8 cellular contexts compared by ENCODE assay signal in genomic region chr20:55415567-55416142, GRCh38.
A peak's percentile ranks its signal among the peaks of the same experiment; 100 is the strongest.
DNase-seq lines count a peak whose midpoint lies in the region; ATAC-seq and TF ChIP-seq lines count a peak whose summit lies in the region.

No MANE protein-coding gene starts in this region.

- no peak for ATAC-seq in activated T-cell treated with anti-CD3 and anti-CD28 coated beads, Interleukin-2, amount 50 U/mL, for 72 hours (replicated peaks in 1 of 2)
- ATAC-seq in activated CD4-positive, CD25-positive, alpha-beta regulatory T cell treated with anti-CD3 and anti-CD28 coated beads, Interleukin-2, amount 50 U/mL, for 24 hours: no peak
- no peak for ATAC-seq in HG02840 (IDR thresholded peaks at IDR 0.05; ENCODE audit: low FRiP score, unreplicated experiment)

- H3K27me3 ChIP-seq in NT2/D1 (ENCODE audit: insufficient read depth, insufficient read length): no peaks in the 10 kb centered on the region
- H3K27me3 ChIP-seq in testis: no peaks in the 10 kb centered on the region

- intact Hi-C loops in testis (cut with DNase I; ENCODE audit: low total_unique reads): no loop called here

- H3K9ac ChIP-seq in NT2/D1 (ENCODE audit: insufficient read length, low read depth): no peak overlapping the region

- no peaks in the 10 kb centered on the region for H3K27me3 Mint-ChIP-seq in activated T-cell treated with anti-CD3 and anti-CD28 coated beads, Interleukin-2, amount 50 U/mL, for 72 hours (ENCODE audit: low read depth)

- TF ChIP-seq POLR2A in testis (IDR thresholded peaks at IDR 0.05): no peak

- TF ChIP-seq CTCF in fibroblast of villous mesenchyme (IDR thresholded peaks at IDR 0.05; ENCODE audit: insufficient read depth, low read depth, low read length): no peak
- peak in 2 of 3 experiments; percentile 36 to 37 for TF ChIP-seq CTCF in testis (IDR thresholded peaks at IDR 0.05)

- H3K4me1 ChIP-seq in NT2/D1 (ENCODE audit: insufficient read depth, insufficient read length): no peaks in the 10 kb centered on the region
- H3K4me1 ChIP-seq in testis: no peaks in the 10 kb centered on the region

- 48 to 52% methylated on average over 7 of the region's 7 CpGs for WGBS in testis, 2 donors

- no peak overlapping the region for H3K4me3 Mint-ChIP-seq in activated T-cell treated with anti-CD3 and anti-CD28 coated beads, Interleukin-2, amount 50 U/mL, for 72 hours

- H3K9me3 Mint-ChIP-seq in activated T-cell treated with anti-CD3 and anti-CD28 coated beads, Interleukin-2, amount 50 U/mL, for 72 hours: peaks cover 1 to 3% of the 10 kb centered on the region in 2 donors

- H3K36me3 Mint-ChIP-seq in activated T-cell treated with anti-CD3 and anti-CD28 coated beads, Interleukin-2, amount 50 U/mL, for 72 hours (ENCODE audit: insufficient read depth in 2 of 2): no peaks in the 10 kb centered on the region

- H3K9me3 ChIP-seq in NT2/D1 (ENCODE audit: insufficient read depth, low read length) (no peaks in the 10 kb centered on the region), testis (no peaks in the 10 kb centered on the region)

- H3K36me3 ChIP-seq in NT2/D1 (ENCODE audit: insufficient read depth, insufficient read length, low read length): no peaks in the 10 kb centered on the region
- no peaks in the 10 kb centered on the region for H3K36me3 ChIP-seq in testis (ENCODE audit: low read depth, missing control alignments)

- H3K4me3 ChIP-seq in NT2/D1 (ENCODE audit: insufficient read length, low read depth): no peak overlapping the region
- H3K4me3 ChIP-seq in fibroblast of villous mesenchyme (ENCODE audit: low read depth, low read length): no peak overlapping the region
- no peak overlapping the region for H3K4me3 ChIP-seq in testis

- H3K4me1 Mint-ChIP-seq in activated T-cell treated with anti-CD3 and anti-CD28 coated beads, Interleukin-2, amount 50 U/mL, for 72 hours (ENCODE audit: low read depth): no peaks in the 10 kb centered on the region

- H3K27ac Mint-ChIP-seq in activated T-cell treated with anti-CD3 and anti-CD28 coated beads, Interleukin-2, amount 50 U/mL, for 72 hours: no peak overlapping the region

- DNase-seq in NCI-H187 treated with DMSO at 0.1 percent for 48 hours (lab: John Stamatoyannopoulos, UW) (peak; percentile 18), NCI-H187 (lab: John Stamatoyannopoulos, UW) (no peak), NT2/D1 (ENCODE audit: low read depth, low spot score) (peak; percentile 25), fibroblast of villous mesenchyme (ENCODE audit: low read depth) (peak; percentile 3), testis (no peak)
- no peak for DNase-seq in activated T-cell treated with anti-CD3 and anti-CD28 coated beads, Interleukin-2, amount 50 U/mL, for 72 hours

- no peak overlapping the region for H3K27ac ChIP-seq in testis

Comparison
In these comparisons a context has a peak if more than half of its experiments do, and no peak if none do; other contexts are left out.
1. DNase-seq: peak in NCI-H187 treated with DMSO at 0.1 percent for 48 hours (single experiment), NT2/D1 (single experiment) and fibroblast of villous mesenchyme (single experiment); none in NCI-H187 (0 of 2), testis (single experiment) and activated T-cell treated with anti-CD3 and anti-CD28 coated beads, Interleukin-2, amount 50 U/mL, for 72 hours (0 of 2).